Comparison of ENCODE assay signal across 34 cellular contexts in genomic region chr11:130749216-130749615, GRCh38.
"Had no signal": no experiment of that assay in that cellular context is flagged by ENCODE, and none has a peak within 500 bp of the region (broad histone marks: within the 10 kb centered on the region; RNA-seq: fewer than 3 reads in every experiment).

No MANE protein-coding gene starts in this region.

- ATAC-seq: activated CD4-positive, alpha-beta T cell treated with anti-CD3 and anti-CD28 coated beads for 36 hours; activated CD8-positive, alpha-beta memory T cell treated with anti-CD3 and anti-CD28 coated beads, Interleukin-2, amount 10 ng/mL, durations not matched to agents 7 days and 5 days; activated CD8-positive, alpha-beta T cell treated with anti-CD3 and anti-CD28 coated beads, Interleukin-2, amount 10 ng/mL, durations not matched to agents 7 days and 5 days; activated naive CD8-positive, alpha-beta T cell treated with anti-CD3 and anti-CD28 coated beads, Interleukin-2, amount 50 U/mL, for 24 hours; body of pancreas; esophagus mucosa; T-cell had no signal

- H3K36me3 ChIP-seq: adrenal gland, WERI-Rb-1 had no signal

- H3K36me3 Mint-ChIP-seq: activated CD4-positive, alpha-beta memory T cell treated with anti-CD3 and anti-CD28 coated beads for 36 hours; activated CD8-positive, alpha-beta memory T cell treated with anti-CD3 and anti-CD28 coated beads, Interleukin-2, amount 10 ng/mL, durations not matched to agents 7 days and 5 days; activated naive CD4-positive, alpha-beta T cell treated with anti-CD3 and anti-CD28 coated beads, Interleukin-2, amount 50 U/mL, for 24 hours; activated naive CD8-positive, alpha-beta T cell treated with anti-CD3 and anti-CD28 coated beads for 36 hours; T-cell had no signal

- H3K4me1 Mint-ChIP-seq: activated CD4-positive, alpha-beta T cell treated with anti-CD3 and anti-CD28 coated beads for 36 hours; activated CD4-positive, alpha-beta T cell treated with anti-CD3 and anti-CD28 coated beads, Interleukin-2, amount 10 ng/mL, durations not matched to agents 24 days and 14 days; activated CD8-positive, alpha-beta memory T cell treated with anti-CD3 and anti-CD28 coated beads, Interleukin-2, amount 10 ng/mL, durations not matched to agents 7 days and 5 days; activated naive CD4-positive, alpha-beta T cell treated with anti-CD3 and anti-CD28 coated beads, Interleukin-2, amount 50 U/mL, for 24 hours; activated naive CD8-positive, alpha-beta T cell treated with anti-CD3 and anti-CD28 coated beads for 36 hours; activated naive CD8-positive, alpha-beta T cell treated with anti-CD3 and anti-CD28 coated beads, Interleukin-2, amount 50 U/mL, for 24 hours; T-cell had no signal

- H3K27me3 Mint-ChIP-seq: dendritic cell treated with granulocyte-macrophage colony-stimulating factor and Interleukin-4, amounts not matched to agents 40 ng/mL and 50 ng/mL, for 4 days had no signal

- H3K9me3 Mint-ChIP-seq: activated CD4-positive, alpha-beta memory T cell treated with anti-CD3 and anti-CD28 coated beads for 36 hours; activated CD4-positive, alpha-beta T cell treated with anti-CD3 and anti-CD28 coated beads, Interleukin-2, amount 10 ng/mL, durations not matched to agents 24 days and 14 days; activated naive CD4-positive, alpha-beta T cell treated with anti-CD3 and anti-CD28 coated beads for 36 hours; activated naive CD4-positive, alpha-beta T cell treated with anti-CD3 and anti-CD28 coated beads, Interleukin-2, amount 50 U/mL, for 24 hours; activated naive CD8-positive, alpha-beta T cell treated with anti-CD3 and anti-CD28 coated beads for 36 hours; activated naive CD8-positive, alpha-beta T cell treated with anti-CD3 and anti-CD28 coated beads, Interleukin-2, amount 50 U/mL, for 24 hours; activated T-helper 1 cell treated with anti-CD3 and anti-CD28 coated beads, Interleukin-12 subunit alpha, Interleukin-12 subunit beta, Interleukin-2, Interleukin-4 antibody, amounts not matched to agents 30 ng/mL and 10 ng/mL and 1 ng/mL, durations not matched to agents 14 hours and 24 hours and 36 hours; activated T-helper 2 cell treated with anti-CD3 and anti-CD28 coated beads, Interferon-gamma antibody, Interleukin-2, Interleukin-4, amounts not matched to agents 10 μg/mL and 5 μg/mL and 100 μg/mL, durations not matched to agents 14 hours and 24 hours and 36 hours; T-cell; T-helper 1 cell treated with Interleukin-12 subunit alpha and Interleukin-12 subunit beta and Interleukin-4 antibody, amounts not matched to agents 30 μg/mL and 1 μg/mL, for 36 hours had no signal

- DNase-seq: activated CD4-positive, alpha-beta memory T cell treated with anti-CD3 and anti-CD28 coated beads for 36 hours; activated CD4-positive, alpha-beta T cell treated with anti-CD3 and anti-CD28 coated beads for 36 hours; activated CD4-positive, alpha-beta T cell treated with anti-CD3 and anti-CD28 coated beads, Interleukin-2, amount 10 ng/mL, durations not matched to agents 24 days and 14 days; activated CD4-positive, CD25-positive, alpha-beta regulatory T cell; activated CD4-positive, CD25-positive, alpha-beta regulatory T cell treated with anti-CD3 and anti-CD28 coated beads, Interleukin-2, amount 50 U/mL, for 72 hours; activated CD8-positive, alpha-beta memory T cell treated with anti-CD3 and anti-CD28 coated beads, Interleukin-2, amount 10 ng/mL, durations not matched to agents 7 days and 5 days; activated CD8-positive, alpha-beta memory T cell treated with anti-CD3 and anti-CD28 coated beads, Interleukin-2, amount 50 U/mL, for 4 hours; activated CD8-positive, alpha-beta T cell treated with anti-CD3 and anti-CD28 coated beads, Interleukin-2, amount 10 ng/mL, durations not matched to agents 7 days and 5 days; activated effector memory CD4-positive, alpha-beta T cell treated with anti-CD3 and anti-CD28 coated beads, Interleukin-2, amount 50 U/mL, for 16 hours; activated naive CD4-positive, alpha-beta T cell treated with anti-CD3 and anti-CD28 coated beads for 36 hours; activated naive CD8-positive, alpha-beta T cell treated with anti-CD3 and anti-CD28 coated beads for 36 hours; activated naive CD8-positive, alpha-beta T cell treated with anti-CD3 and anti-CD28 coated beads, Interleukin-2, amount 50 U/mL, for 24 hours; activated T-cell treated with anti-CD3 and anti-CD28 coated beads, Interleukin-2, amount 50 U/mL, for 1 hour; activated T-cell treated with anti-CD3 and anti-CD28 coated beads, Interleukin-2, amount 50 U/mL, for 48 hours; adrenal gland; amygdala; aorta; body of pancreas; caudate nucleus; dorsolateral prefrontal cortex; effector memory CD4-positive, alpha-beta T cell; endodermal cell; foreskin fibroblast; SW 1271; T-cell; T-helper 9 cell; WERI-Rb-1 had no signal

- H3K27me3 ChIP-seq: adrenal gland, body of pancreas had no signal

- H3K4me3 Mint-ChIP-seq: activated CD4-positive, alpha-beta memory T cell treated with anti-CD3 and anti-CD28 coated beads for 36 hours; activated CD4-positive, alpha-beta T cell treated with anti-CD3 and anti-CD28 coated beads for 36 hours; activated CD4-positive, alpha-beta T cell treated with anti-CD3 and anti-CD28 coated beads, Interleukin-2, amount 10 ng/mL, durations not matched to agents 24 days and 14 days; activated CD8-positive, alpha-beta memory T cell treated with anti-CD3 and anti-CD28 coated beads, Interleukin-2, amount 10 ng/mL, durations not matched to agents 7 days and 5 days; activated CD8-positive, alpha-beta T cell treated with anti-CD3 and anti-CD28 coated beads, Interleukin-2, amount 10 ng/mL, durations not matched to agents 7 days and 5 days; activated naive CD4-positive, alpha-beta T cell treated with anti-CD3 and anti-CD28 coated beads for 36 hours; activated naive CD4-positive, alpha-beta T cell treated with anti-CD3 and anti-CD28 coated beads, Interleukin-2, amount 50 U/mL, for 24 hours; activated naive CD8-positive, alpha-beta T cell treated with anti-CD3 and anti-CD28 coated beads for 36 hours; activated naive CD8-positive, alpha-beta T cell treated with anti-CD3 and anti-CD28 coated beads, Interleukin-2, amount 50 U/mL, for 24 hours; activated T-helper 1 cell treated with anti-CD3 and anti-CD28 coated beads, Interleukin-12 subunit alpha, Interleukin-12 subunit beta, Interleukin-2, Interleukin-4 antibody, amounts not matched to agents 30 ng/mL and 10 ng/mL and 1 ng/mL, durations not matched to agents 14 hours and 24 hours and 36 hours; dendritic cell treated with granulocyte-macrophage colony-stimulating factor and Interleukin-4, amounts not matched to agents 40 ng/mL and 50 ng/mL, for 4 days; endodermal cell; T-cell; T-helper 1 cell treated with Interleukin-12 subunit alpha and Interleukin-12 subunit beta and Interleukin-4 antibody, amounts not matched to agents 30 μg/mL and 1 μg/mL, for 36 hours had no signal

- H3K27ac Mint-ChIP-seq: activated CD4-positive, alpha-beta memory T cell treated with anti-CD3 and anti-CD28 coated beads for 36 hours; activated CD4-positive, alpha-beta T cell treated with anti-CD3 and anti-CD28 coated beads for 36 hours; activated CD4-positive, alpha-beta T cell treated with anti-CD3 and anti-CD28 coated beads, Interleukin-2, amount 10 ng/mL, durations not matched to agents 24 days and 14 days; activated CD8-positive, alpha-beta memory T cell treated with anti-CD3 and anti-CD28 coated beads, Interleukin-2, amount 10 ng/mL, durations not matched to agents 7 days and 5 days; activated CD8-positive, alpha-beta T cell treated with anti-CD3 and anti-CD28 coated beads, Interleukin-2, amount 10 ng/mL, durations not matched to agents 7 days and 5 days; activated naive CD4-positive, alpha-beta T cell treated with anti-CD3 and anti-CD28 coated beads for 36 hours; activated naive CD4-positive, alpha-beta T cell treated with anti-CD3 and anti-CD28 coated beads, Interleukin-2, amount 50 U/mL, for 24 hours; activated naive CD8-positive, alpha-beta T cell treated with anti-CD3 and anti-CD28 coated beads for 36 hours; activated naive CD8-positive, alpha-beta T cell treated with anti-CD3 and anti-CD28 coated beads, Interleukin-2, amount 50 U/mL, for 24 hours; activated T-helper 1 cell treated with anti-CD3 and anti-CD28 coated beads, Interleukin-12 subunit alpha, Interleukin-12 subunit beta, Interleukin-2, Interleukin-4 antibody, amounts not matched to agents 30 ng/mL and 10 ng/mL and 1 ng/mL, durations not matched to agents 14 hours and 24 hours and 36 hours; activated T-helper 2 cell treated with anti-CD3 and anti-CD28 coated beads, Interferon-gamma antibody, Interleukin-2, Interleukin-4, amounts not matched to agents 10 μg/mL and 5 μg/mL and 100 μg/mL, durations not matched to agents 14 hours and 24 hours and 36 hours; dendritic cell treated with granulocyte-macrophage colony-stimulating factor and Interleukin-4, amounts not matched to agents 40 ng/mL and 50 ng/mL, for 4 days; endodermal cell; T-cell; T-helper 1 cell treated with Interleukin-12 subunit alpha and Interleukin-12 subunit beta and Interleukin-4 antibody, amounts not matched to agents 30 μg/mL and 1 μg/mL, for 36 hours had no signal

- H3K9me3 ChIP-seq: adrenal gland, body of pancreas had no signal

- H3K4me1 ChIP-seq: adrenal gland, body of pancreas had no signal

- H3K4me3 ChIP-seq: adrenal gland, body of pancreas, coronary artery, dorsolateral prefrontal cortex had no signal

- H3K27ac ChIP-seq: adrenal gland, body of pancreas, coronary artery, dorsolateral prefrontal cortex, WERI-Rb-1 had no signal
